18 cellular contexts compared by ENCODE assay signal in the genomic region with DNA sequence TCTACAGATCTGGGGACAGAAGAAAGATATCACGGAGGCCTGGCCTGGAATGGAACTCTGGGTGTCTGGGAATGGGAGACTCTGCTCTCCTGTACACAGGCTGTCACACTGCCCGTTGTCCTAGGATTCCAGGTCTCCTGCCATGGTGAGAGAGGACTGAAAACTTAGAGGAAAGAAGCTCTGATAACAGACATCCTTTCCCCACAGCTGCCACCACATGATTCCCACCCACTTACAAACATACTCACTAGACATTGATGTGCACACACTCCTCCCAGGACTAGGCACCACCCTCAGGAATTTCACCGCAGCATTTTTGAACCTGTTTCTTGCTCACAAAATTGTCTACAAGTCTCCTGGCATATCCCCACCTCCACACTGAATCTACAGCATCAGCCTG. TPM values are rescaled to one million over a fixed set of nuclear protein-coding genes. Genes with fewer than 3 reads are reported as not detected.
DNase-seq lines count a peak whose midpoint lies in the region; ATAC-seq and TF ChIP-seq lines count a peak whose summit lies in the region.
"Had no signal": no experiment of that assay in that cellular context is flagged by ENCODE, and none has a peak within 500 bp of the region (broad histone marks: within the 10 kb centered on the region; RNA-seq: fewer than 3 reads in every experiment).

No MANE protein-coding gene starts in this region.

- H3K27ac ChIP-seq in heart right ventricle, result no peak overlapping the region
- H3K27ac ChIP-seq: stomach had no signal

- H3K36me3 ChIP-seq in heart right ventricle, result peaks cover 0 to 32% (median 0%) of the 10 kb centered on the region in 9 donors

- DNase-seq in Right ventricle myocardium superior (no peak), heart right ventricle (no peak), T-helper 17 cell (no peak), glutamatergic neuron (no peak), HCEC 1CT (no peak), NCI-H446 treated with DMSO at 0.1 percent for 48 hours (lab: John Stamatoyannopoulos, UW) (no peak), GM19240 (ENCODE audit: insufficient read length, low spot score) (no peak)
- DNase-seq in stimulated activated naive B cell treated with anti-CD40 and anti-IgM and Interleukin-4, amounts not matched to agents 10 μg/mL and 1 μg/mL and 100 μg/mL, for 72 hours, result no peak
- DNase-seq: activated CD4-positive, alpha-beta T cell treated with anti-CD3 and anti-CD28 coated beads, Interleukin-2, amount 50 U/mL, for 4 hours; aorta; foreskin fibroblast; mesenchymal stem cell; NCI-H2081; NCI-H748 treated with DMSO at 0.1 percent for 48 hours; stomach had no signal

- H3K4me3 ChIP-seq in heart right ventricle, result no peak overlapping the region
- H3K4me3 ChIP-seq: smooth muscle cell, stomach had no signal

- H3K4me3 Mint-ChIP-seq in T-helper 17 cell, result peak overlapping the region; percentile 43
- no peak overlapping the region for H3K4me3 Mint-ChIP-seq in glutamatergic neuron (ENCODE audit: unreplicated experiment)
- H3K4me3 Mint-ChIP-seq in stimulated activated naive B cell treated with anti-CD40 and anti-IgM and Interleukin-4, amounts not matched to agents 10 μg/mL and 1 μg/mL and 100 μg/mL, for 72 hours, result no peak overlapping the region
- H3K4me3 Mint-ChIP-seq: activated T-helper 1 cell treated with anti-CD3 and anti-CD28 coated beads, Interleukin-12 subunit alpha, Interleukin-12 subunit beta, Interleukin-2, Interleukin-4 antibody, amounts not matched to agents 30 ng/mL and 10 ng/mL and 1 ng/mL, durations not matched to agents 14 hours and 24 hours and 36 hours had no signal

- no peaks in the 10 kb centered on the region for H3K27me3 ChIP-seq in heart right ventricle
- H3K27me3 ChIP-seq: stomach had no signal

- peak overlapping the region; percentile 6 for H3K27ac Mint-ChIP-seq in T-helper 17 cell
- H3K27ac Mint-ChIP-seq in glutamatergic neuron (ENCODE audit: unreplicated experiment), result peak overlapping the region; percentile 0
- peak overlapping the region; percentile 72 for H3K27ac Mint-ChIP-seq in stimulated activated naive B cell treated with anti-CD40 and anti-IgM and Interleukin-4, amounts not matched to agents 10 μg/mL and 1 μg/mL and 100 μg/mL, for 72 hours
- H3K27ac Mint-ChIP-seq: activated T-helper 1 cell treated with anti-CD3 and anti-CD28 coated beads, Interleukin-12 subunit alpha, Interleukin-12 subunit beta, Interleukin-2, Interleukin-4 antibody, amounts not matched to agents 30 ng/mL and 10 ng/mL and 1 ng/mL, durations not matched to agents 14 hours and 24 hours and 36 hours had no signal

- intact Hi-C loops in Right ventricle myocardium superior (cut with DNase I) (no loop called here), heart right ventricle (cut with DNase I) (no loop called here)

- H3K9me3 ChIP-seq in heart right ventricle (no peaks in the 10 kb centered on the region), T-helper 17 cell (ENCODE audit: control insufficient read depth, low read length, poor library complexity, severe bottlenecking) (no peaks in the 10 kb centered on the region)
- H3K9me3 ChIP-seq: stomach had no signal

- H3K4me1 Mint-ChIP-seq in T-helper 17 cell (peaks cover 61% of the 10 kb centered on the region), glutamatergic neuron (ENCODE audit: low read depth, unreplicated experiment) (peaks cover 26% of the 10 kb centered on the region)
- H3K4me1 Mint-ChIP-seq in stimulated activated naive B cell treated with anti-CD40 and anti-IgM and Interleukin-4, amounts not matched to agents 10 μg/mL and 1 μg/mL and 100 μg/mL, for 72 hours, result peaks cover 44 to 89% of the 10 kb centered on the region in 2 donors

- H3K36me3 Mint-ChIP-seq in T-helper 17 cell (ENCODE audit: low read depth) (peaks cover 11% of the 10 kb centered on the region), glutamatergic neuron (ENCODE audit: unreplicated experiment) (no peaks in the 10 kb centered on the region)
- peaks cover 33 to 47% of the 10 kb centered on the region in 2 donors for H3K36me3 Mint-ChIP-seq in stimulated activated naive B cell treated with anti-CD40 and anti-IgM and Interleukin-4, amounts not matched to agents 10 μg/mL and 1 μg/mL and 100 μg/mL, for 72 hours

- TF ChIP-seq CTCF in heart right ventricle (IDR thresholded peaks at IDR 0.05), result no peak
- TF ChIP-seq CTCF in glutamatergic neuron (IDR thresholded peaks at IDR 0.05; ENCODE audit: partially characterized antibody, unreplicated experiment), result no peak

- H3K27me3 Mint-ChIP-seq in T-helper 17 cell, result no peaks in the 10 kb centered on the region
- H3K27me3 Mint-ChIP-seq in glutamatergic neuron (ENCODE audit: unreplicated experiment), result peaks cover 2% of the 10 kb centered on the region
- H3K27me3 Mint-ChIP-seq in stimulated activated naive B cell treated with anti-CD40 and anti-IgM and Interleukin-4, amounts not matched to agents 10 μg/mL and 1 μg/mL and 100 μg/mL, for 72 hours, result no peaks in the 10 kb centered on the region

- 24 to 37% methylated on average over 3 of the region's 3 CpGs for WGBS in heart right ventricle, 2 donors

- H3K4me1 ChIP-seq in heart right ventricle, result peaks cover 0 to 43% (median 28%) of the 10 kb centered on the region in 9 donors

- peak; percentile 27 for ATAC-seq in Right ventricle myocardium superior (ENCODE audit: poor library complexity)
- no peak for ATAC-seq in heart right ventricle
- ATAC-seq in T-helper 17 cell, result no peak
- no peak for ATAC-seq in stimulated activated naive B cell treated with anti-CD40 and anti-IgM and Interleukin-4, amounts not matched to agents 10 μg/mL and 1 μg/mL and 100 μg/mL, for 72 hours (replicated peaks)
- ATAC-seq: HCT116 had no signal

- peaks cover 6% of the 10 kb centered on the region for H3K9me3 Mint-ChIP-seq in glutamatergic neuron (ENCODE audit: unreplicated experiment)
- H3K9me3 Mint-ChIP-seq in stimulated activated naive B cell treated with anti-CD40 and anti-IgM and Interleukin-4, amounts not matched to agents 10 μg/mL and 1 μg/mL and 100 μg/mL, for 72 hours, result no peaks in the 10 kb centered on the region
- H3K9me3 Mint-ChIP-seq: activated T-helper 1 cell treated with anti-CD3 and anti-CD28 coated beads, Interleukin-12 subunit alpha, Interleukin-12 subunit beta, Interleukin-2, Interleukin-4 antibody, amounts not matched to agents 30 ng/mL and 10 ng/mL and 1 ng/mL, durations not matched to agents 14 hours and 24 hours and 36 hours had no signal

RNA-seq across cellular contexts. Expression of gene ZNF92, which starts 5.7 kb away (rescaled TPM):
- 2.9 TPM for total RNA-seq in Right ventricle myocardium superior
- total RNA-seq in heart right ventricle, result 1 to 10 TPM; 2.4 to 4.2 (median 3.6) TPM
- 1 to 10 TPM; 1.8 to 3.3 TPM for polyA plus RNA-seq in heart right ventricle
- total RNA-seq in T-helper 17 cell, result 10 to 100 TPM; 18.9 to 24.4 TPM
- total RNA-seq in glutamatergic neuron (ENCODE audit: unreplicated experiment), result 24.6 TPM

Comparison
In these comparisons a context has a peak if more than half of its experiments do, and no peak if none do; other contexts are left out.
1. H3K27ac Mint-ChIP-seq: peak in every context shown above with its lines; median percentile 72 in stimulated activated naive B cell treated with anti-CD40 and anti-IgM and Interleukin-4, amounts not matched to agents 10 μg/mL and 1 μg/mL and 100 μg/mL, for 72 hours; 6 in T-helper 17 cell; 0 in glutamatergic neuron.